8 cellular contexts compared by ENCODE assay signal in genomic region chr5:68287631-68287975, GRCh38.
A peak's percentile ranks its signal among the peaks of the same experiment; 100 is the strongest.
DNase-seq lines count a peak whose midpoint lies in the region; TF ChIP-seq lines count a peak whose summit lies in the region.

No MANE protein-coding gene starts in this region.

- POLR2A ChIA-PET in AG04449 (lab: Yijun Ruan, JAX) = interaction anchor here (0.6 to 0.7 kb wide), 2 partner anchors 177 to 739 kb away, joined by 3 read pairs; no protein-coding TSS in a partner anchor

- no peak overlapping the region for H2AFZ ChIP-seq in Loucy (ENCODE audit: low read length)

- H3K4me1 Mint-ChIP-seq in nephron progenitor cell = peaks cover 61% of the 10 kb centered on the region

- peaks cover 52% of the 10 kb centered on the region for H4K20me1 ChIP-seq in Loucy (ENCODE audit: insufficient read depth, low read length, poor library complexity, severe bottlenecking)

- peak overlapping the region; percentile 59 for H3K27ac ChIP-seq in effector memory CD4-positive, alpha-beta T cell (ENCODE audit: insufficient read depth, low read length, poor library complexity, severe bottlenecking)

- peaks cover 12% of the 10 kb centered on the region for H3K36me3 Mint-ChIP-seq in nephron progenitor cell (ENCODE audit: low read depth)

- peaks cover 8% of the 10 kb centered on the region; the same call in 1 of the 2 replicates for H3F3A ChIP-seq in Loucy (ENCODE audit: low read depth)

- peak overlapping the region; percentile 89 for H3K27ac Mint-ChIP-seq in nephron progenitor cell

- H3K27me3 ChIP-seq in Loucy (ENCODE audit: insufficient read depth, low read length, poor library complexity, severe bottlenecking) = no peaks in the 10 kb centered on the region
- H3K27me3 ChIP-seq in effector memory CD4-positive, alpha-beta T cell (replicated peaks; ENCODE audit: control insufficient read depth, insufficient read depth, low read length, poor library complexity, severe bottlenecking) = no peaks in the 10 kb centered on the region

- DNase-seq in AG04449 (ENCODE audit: low read depth, low spot score) = no peak
- DNase-seq in effector memory CD4-positive, alpha-beta T cell = no peak
- no peak for DNase-seq in nephron progenitor cell
- no peak for DNase-seq in NCI-H146 treated with DMSO at 0.1 percent for 48 hours (lab: John Stamatoyannopoulos, UW; ENCODE audit: unreplicated experiment)
- no peak for DNase-seq in NCI-H2081 (lab: John Stamatoyannopoulos, UW)
- DNase-seq in G401 (ENCODE audit: low spot score) = no peak
- DNase-seq in H4 (ENCODE audit: low spot score) = no peak

- peaks cover 75% of the 10 kb centered on the region for H3K36me3 ChIP-seq in Loucy (ENCODE audit: insufficient read depth, low read length)
- peaks cover 12% of the 10 kb centered on the region for H3K36me3 ChIP-seq in effector memory CD4-positive, alpha-beta T cell (ENCODE audit: control insufficient read depth, insufficient read depth, low read length)

- peak overlapping the region; percentile 53 for H3K4me2 ChIP-seq in Loucy (ENCODE audit: low read depth, low read length, poor library complexity, severe bottlenecking)

- peak overlapping the region; percentile 60; the same call in 1 of the 2 replicates for H3K4me3 ChIP-seq in AG04449 (ENCODE audit: low read depth, low read length)
- peak overlapping the region; percentile 19 for H3K4me3 ChIP-seq in Loucy (ENCODE audit: low read length, poor library complexity, severe bottlenecking)
- peak overlapping the region; percentile 57 for H3K4me3 ChIP-seq in effector memory CD4-positive, alpha-beta T cell (ENCODE audit: insufficient read depth, low read depth, low read length, poor library complexity, severe bottlenecking)

- no peak for TF ChIP-seq CTCF in AG04449 (IDR thresholded peaks at IDR 0.05; ENCODE audit: insufficient read depth, low read length, missing control alignments)
- TF ChIP-seq CTCF in Loucy (conservative IDR thresholded peaks at IDR 0.05; ENCODE audit: low read length) = no peak
- no peak for TF ChIP-seq CTCF in nephron progenitor cell (IDR thresholded peaks at IDR 0.05)

- H3K9me3 ChIP-seq in Loucy (ENCODE audit: insufficient read depth, low read depth, low read length) = no peaks in the 10 kb centered on the region
- no peaks in the 10 kb centered on the region for H3K9me3 ChIP-seq in effector memory CD4-positive, alpha-beta T cell (ENCODE audit: control insufficient read depth, low read length)

- H3K9ac ChIP-seq in Loucy (ENCODE audit: low read depth, low read length, poor library complexity, severe bottlenecking) = no peak overlapping the region

- no peaks in the 10 kb centered on the region for H3K27me3 Mint-ChIP-seq in nephron progenitor cell (ENCODE audit: low read depth, poor library complexity)

- in situ Hi-C loops in G401 (cut with HindIII; ENCODE audit: low sequenced_read_pairs) = no loop called here

- peaks cover 44% of the 10 kb centered on the region for H3K4me1 ChIP-seq in Loucy (ENCODE audit: insufficient read depth, low read length, poor library complexity, severe bottlenecking)
- H3K4me1 ChIP-seq in effector memory CD4-positive, alpha-beta T cell (ENCODE audit: control insufficient read depth, insufficient read depth, low read length, poor library complexity, severe bottlenecking) = peaks cover 59% of the 10 kb centered on the region

- H3K4me3 Mint-ChIP-seq in nephron progenitor cell = peak overlapping the region; percentile 87

- H3K79me2 ChIP-seq in Loucy (ENCODE audit: insufficient read depth, low read length) = peaks cover 85% of the 10 kb centered on the region

- H3K9me2 ChIP-seq in Loucy (replicated peaks; ENCODE audit: low read depth, low read length) = no peaks in the 10 kb centered on the region

- H3K9me3 Mint-ChIP-seq in nephron progenitor cell = no peaks in the 10 kb centered on the region

- CTCF ChIA-PET in AG04449 (lab: Yijun Ruan, JAX) = interaction anchor here (0.9 to 3.6 kb wide), 30 partner anchors 11 to 1041 kb away, joined by 3 to 75 read pairs (median 8); no protein-coding TSS in a partner anchor
